ENCODE assay signal across 1 cellular context in genomic region chr17:81097134-81097942, GRCh38.
A peak's percentile ranks its signal among the peaks of the same experiment; 100 is the strongest.
TF ChIP-seq lines count a peak whose summit lies in the region.

No MANE protein-coding gene starts in this region.

TF ChIP-seq in HepG2, 621 proteins besides CTCF, POLR2A, EP300 and RAD21 (continued from another document and continues in another):
- TF ChIP-seq ZNF503 (CRISPR knock-in tag; IDR thresholded peaks at IDR 0.05) (no peak), ZNF354B (CRISPR knock-in tag; IDR thresholded peaks at IDR 0.05) (no peak), ZNF318 (CRISPR knock-in tag; IDR thresholded peaks at IDR 0.05) (no peak), ZNF609 (CRISPR knock-in tag; IDR thresholded peaks at IDR 0.05; ENCODE audit: borderline replicate concordance) (no peak), ARNT2 (CRISPR knock-in tag; IDR thresholded peaks at IDR 0.05; ENCODE audit: low read depth) (no peak), TCF7 (IDR thresholded peaks at IDR 0.05; ENCODE audit: low read depth) (no peak), HNRNPK (IDR thresholded peaks at IDR 0.05; ENCODE audit: low read depth, low read length, poor library complexity, severe bottlenecking) (no peak), TOE1 (CRISPR knock-in tag; IDR thresholded peaks at IDR 0.05) (no peak), ZNF710 (CRISPR knock-in tag; IDR thresholded peaks at IDR 0.05; ENCODE audit: borderline replicate concordance) (no peak), BCL3 (CRISPR knock-in tag; IDR thresholded peaks at IDR 0.05) (no peak), ZNF451 (CRISPR knock-in tag; IDR thresholded peaks at IDR 0.05) (no peak), PHF21A (CRISPR knock-in tag; IDR thresholded peaks at IDR 0.05) (no peak), ZNF280B (CRISPR knock-in tag; IDR thresholded peaks at IDR 0.05; ENCODE audit: borderline replicate concordance) (peak; percentile 13; the same call in 1 of the 2 replicates), GMEB1 (CRISPR knock-in tag; IDR thresholded peaks at IDR 0.05; ENCODE audit: borderline replicate concordance) (no peak), ZNF232 (CRISPR knock-in tag; IDR thresholded peaks at IDR 0.05; ENCODE audit: borderline replicate concordance) (no peak), FLYWCH1 (CRISPR knock-in tag; IDR thresholded peaks at IDR 0.05) (no peak), ZNF678 (CRISPR knock-in tag; IDR thresholded peaks at IDR 0.05) (no peak; the same call in 1 of the 2 replicates), ZNF124 (CRISPR knock-in tag; IDR thresholded peaks at IDR 0.05) (no peak), ZBTB10 (CRISPR knock-in tag; IDR thresholded peaks at IDR 0.05; ENCODE audit: borderline replicate concordance) (no peak)
